In the genomic region with DNA sequence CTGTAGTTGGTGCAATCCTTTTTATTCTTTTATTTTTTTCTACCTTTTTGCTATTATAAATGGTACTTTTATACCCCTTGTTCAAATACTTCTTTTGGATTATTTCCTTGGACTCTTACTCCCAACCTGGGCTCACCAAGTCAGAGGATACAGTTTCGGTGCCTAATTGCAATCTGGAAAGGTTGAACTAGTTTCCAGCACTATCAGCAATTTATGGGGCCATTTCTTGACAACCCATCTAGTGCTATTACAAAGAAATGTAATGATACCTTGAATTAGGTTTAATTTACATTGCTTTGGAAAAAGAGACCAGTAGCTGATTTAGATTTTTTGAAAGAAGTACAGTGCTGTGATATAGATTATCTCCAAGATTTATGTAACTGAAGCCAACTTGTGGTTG, we compare ENCODE assay signal across 2 cellular contexts.
TF ChIP-seq lines count a peak whose summit lies in the region.

No MANE protein-coding gene starts in this region.

TF ChIP-seq in A549, 52 proteins besides CTCF, POLR2A, EP300 and RAD21 (continued from another document):
- TF ChIP-seq, protein P1, sequence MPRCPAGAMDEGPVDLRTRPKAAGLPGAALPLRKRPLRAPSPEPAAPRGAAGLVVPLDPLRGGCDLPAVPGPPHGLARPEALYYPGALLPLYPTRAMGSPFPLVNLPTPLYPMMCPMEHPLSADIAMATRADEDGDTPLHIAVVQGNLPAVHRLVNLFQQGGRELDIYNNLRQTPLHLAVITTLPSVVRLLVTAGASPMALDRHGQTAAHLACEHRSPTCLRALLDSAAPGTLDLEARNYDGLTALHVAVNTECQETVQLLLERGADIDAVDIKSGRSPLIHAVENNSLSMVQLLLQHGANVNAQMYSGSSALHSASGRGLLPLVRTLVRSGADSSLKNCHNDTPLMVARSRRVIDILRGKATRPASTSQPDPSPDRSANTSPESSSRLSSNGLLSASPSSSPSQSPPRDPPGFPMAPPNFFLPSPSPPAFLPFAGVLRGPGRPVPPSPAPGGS (IDR thresholded peaks at IDR 0.05): no peak

TF ChIP-seq in WTC11, 78 proteins besides CTCF, POLR2A, EP300 and RAD21 (continued from another document):
- TF ChIP-seq, protein P2, sequence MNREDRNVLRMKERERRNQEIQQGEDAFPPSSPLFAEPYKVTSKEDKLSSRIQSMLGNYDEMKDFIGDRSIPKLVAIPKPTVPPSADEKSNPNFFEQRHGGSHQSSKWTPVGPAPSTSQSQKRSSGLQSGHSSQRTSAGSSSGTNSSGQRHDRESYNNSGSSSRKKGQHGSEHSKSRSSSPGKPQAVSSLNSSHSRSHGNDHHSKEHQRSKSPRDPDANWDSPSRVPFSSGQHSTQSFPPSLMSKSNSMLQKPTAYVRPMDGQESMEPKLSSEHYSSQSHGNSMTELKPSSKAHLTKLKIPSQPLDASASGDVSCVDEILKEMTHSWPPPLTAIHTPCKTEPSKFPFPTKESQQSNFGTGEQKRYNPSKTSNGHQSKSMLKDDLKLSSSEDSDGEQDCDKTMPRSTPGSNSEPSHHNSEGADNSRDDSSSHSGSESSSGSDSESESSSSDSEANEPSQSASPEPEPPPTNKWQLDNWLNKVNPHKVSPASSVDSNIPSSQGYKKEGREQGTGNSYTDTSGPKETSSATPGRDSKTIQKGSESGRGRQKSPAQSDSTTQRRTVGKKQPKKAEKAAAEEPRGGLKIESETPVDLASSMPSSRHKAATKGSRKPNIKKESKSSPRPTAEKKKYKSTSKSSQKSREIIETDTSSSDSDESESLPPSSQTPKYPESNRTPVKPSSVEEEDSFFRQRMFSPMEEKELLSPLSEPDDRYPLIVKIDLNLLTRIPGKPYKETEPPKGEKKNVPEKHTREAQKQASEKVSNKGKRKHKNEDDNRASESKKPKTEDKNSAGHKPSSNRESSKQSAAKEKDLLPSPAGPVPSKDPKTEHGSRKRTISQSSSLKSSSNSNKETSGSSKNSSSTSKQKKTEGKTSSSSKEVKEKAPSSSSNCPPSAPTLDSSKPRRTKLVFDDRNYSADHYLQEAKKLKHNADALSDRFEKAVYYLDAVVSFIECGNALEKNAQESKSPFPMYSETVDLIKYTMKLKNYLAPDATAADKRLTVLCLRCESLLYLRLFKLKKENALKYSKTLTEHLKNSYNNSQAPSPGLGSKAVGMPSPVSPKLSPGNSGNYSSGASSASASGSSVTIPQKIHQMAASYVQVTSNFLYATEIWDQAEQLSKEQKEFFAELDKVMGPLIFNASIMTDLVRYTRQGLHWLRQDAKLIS (CRISPR knock-in tag; IDR thresholded peaks at IDR 0.05; ENCODE audit: borderline replicate concordance): no peak
- TF ChIP-seq, protein P3, sequence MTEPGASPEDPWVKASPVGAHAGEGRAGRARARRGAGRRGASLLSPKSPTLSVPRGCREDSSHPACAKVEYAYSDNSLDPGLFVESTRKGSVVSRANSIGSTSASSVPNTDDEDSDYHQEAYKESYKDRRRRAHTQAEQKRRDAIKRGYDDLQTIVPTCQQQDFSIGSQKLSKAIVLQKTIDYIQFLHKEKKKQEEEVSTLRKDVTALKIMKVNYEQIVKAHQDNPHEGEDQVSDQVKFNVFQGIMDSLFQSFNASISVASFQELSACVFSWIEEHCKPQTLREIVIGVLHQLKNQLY (CRISPR knock-in tag; IDR thresholded peaks at IDR 0.05): no peak
- TF ChIP-seq, protein P4, sequence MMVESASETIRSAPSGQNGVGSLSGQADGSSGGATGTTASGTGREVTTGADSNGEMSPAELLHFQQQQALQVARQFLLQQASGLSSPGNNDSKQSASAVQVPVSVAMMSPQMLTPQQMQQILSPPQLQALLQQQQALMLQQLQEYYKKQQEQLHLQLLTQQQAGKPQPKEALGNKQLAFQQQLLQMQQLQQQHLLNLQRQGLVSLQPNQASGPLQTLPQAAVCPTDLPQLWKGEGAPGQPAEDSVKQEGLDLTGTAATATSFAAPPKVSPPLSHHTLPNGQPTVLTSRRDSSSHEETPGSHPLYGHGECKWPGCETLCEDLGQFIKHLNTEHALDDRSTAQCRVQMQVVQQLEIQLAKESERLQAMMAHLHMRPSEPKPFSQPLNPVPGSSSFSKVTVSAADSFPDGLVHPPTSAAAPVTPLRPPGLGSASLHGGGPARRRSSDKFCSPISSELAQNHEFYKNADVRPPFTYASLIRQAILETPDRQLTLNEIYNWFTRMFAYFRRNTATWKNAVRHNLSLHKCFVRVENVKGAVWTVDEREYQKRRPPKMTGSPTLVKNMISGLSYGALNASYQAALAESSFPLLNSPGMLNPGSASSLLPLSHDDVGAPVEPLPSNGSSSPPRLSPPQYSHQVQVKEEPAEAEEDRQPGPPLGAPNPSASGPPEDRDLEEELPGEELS (CRISPR knock-in tag; IDR thresholded peaks at IDR 0.05): no peak
- TF ChIP-seq, protein P5, sequence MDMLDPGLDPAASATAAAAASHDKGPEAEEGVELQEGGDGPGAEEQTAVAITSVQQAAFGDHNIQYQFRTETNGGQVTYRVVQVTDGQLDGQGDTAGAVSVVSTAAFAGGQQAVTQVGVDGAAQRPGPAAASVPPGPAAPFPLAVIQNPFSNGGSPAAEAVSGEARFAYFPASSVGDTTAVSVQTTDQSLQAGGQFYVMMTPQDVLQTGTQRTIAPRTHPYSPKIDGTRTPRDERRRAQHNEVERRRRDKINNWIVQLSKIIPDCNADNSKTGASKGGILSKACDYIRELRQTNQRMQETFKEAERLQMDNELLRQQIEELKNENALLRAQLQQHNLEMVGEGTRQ (CRISPR knock-in tag; IDR thresholded peaks at IDR 0.05): no peak
- TF ChIP-seq ZNF671 (CRISPR knock-in tag; IDR thresholded peaks at IDR 0.05): no peak
- TF ChIP-seq ZNF423 (CRISPR knock-in tag; IDR thresholded peaks at IDR 0.05): no peak
- no peak for TF ChIP-seq ZNF416 (CRISPR knock-in tag; IDR thresholded peaks at IDR 0.05)
- TF ChIP-seq ZNF263 (CRISPR knock-in tag; IDR thresholded peaks at IDR 0.05; ENCODE audit: low read depth): no peak
- no peak for TF ChIP-seq MYBL2 (CRISPR knock-in tag; IDR thresholded peaks at IDR 0.05)
- TF ChIP-seq ESRRA (CRISPR knock-in tag; IDR thresholded peaks at IDR 0.05; ENCODE audit: borderline replicate concordance): no peak
- no peak for TF ChIP-seq ELF4 (CRISPR knock-in tag; IDR thresholded peaks at IDR 0.05; ENCODE audit: low read depth)
